Comparison of ENCODE assay signal across 8 cellular contexts in genomic region chr15:74780983-74781672, GRCh38. TPM values are rescaled to one million over a fixed set of nuclear protein-coding genes. Genes with fewer than 3 reads are reported as not detected.
A peak's percentile ranks its signal among the peaks of the same experiment; 100 is the strongest.
DNase-seq lines count a peak whose midpoint lies in the region; ATAC-seq, FAIRE-seq and TF ChIP-seq lines count a peak whose summit lies in the region.

No MANE protein-coding gene starts in this region.

- peak overlapping the region; percentile 96 for H3K27ac Mint-ChIP-seq in activated naive CD8-positive, alpha-beta T cell treated with anti-CD3 and anti-CD28 coated beads for 36 hours

- peak overlapping the region; percentile 88 for H3K4me3 Mint-ChIP-seq in activated naive CD8-positive, alpha-beta T cell treated with anti-CD3 and anti-CD28 coated beads for 36 hours

- no peak for ATAC-seq in HG03520 (IDR thresholded peaks at IDR 0.05; ENCODE audit: unreplicated experiment)

- H3K27me3 ChIP-seq in MM.1S (replicated peaks; ENCODE audit: insufficient read depth, low read length) (no peaks in the 10 kb centered on the region), kidney epithelial cell (ENCODE audit: control insufficient read depth, insufficient read depth, low read length) (no peaks in the 10 kb centered on the region)

- peaks cover 1% of the 10 kb centered on the region for H3K9me3 Mint-ChIP-seq in activated naive CD8-positive, alpha-beta T cell treated with anti-CD3 and anti-CD28 coated beads for 36 hours

- H3K4me1 Mint-ChIP-seq in activated naive CD8-positive, alpha-beta T cell treated with anti-CD3 and anti-CD28 coated beads for 36 hours, result peaks cover 55% of the 10 kb centered on the region

- peak overlapping the region; percentile 99 for H3K4me2 ChIP-seq in MM.1S (ENCODE audit: low read depth, low read length)

- no peaks in the 10 kb centered on the region for H4K20me1 ChIP-seq in MM.1S (ENCODE audit: insufficient read depth, low read length)

- no peaks in the 10 kb centered on the region for H3K9me2 ChIP-seq in MM.1S (replicated peaks; ENCODE audit: insufficient read depth, low read length)

- peak overlapping the region; percentile 70 for H3K9ac ChIP-seq in MM.1S (ENCODE audit: low read length)

- H3K36me3 ChIP-seq in MM.1S (replicated peaks; ENCODE audit: insufficient read depth, low read length) (no peaks in the 10 kb centered on the region), kidney epithelial cell (ENCODE audit: control insufficient read depth, insufficient read depth, low read length) (no peaks in the 10 kb centered on the region)

- no peaks in the 10 kb centered on the region for H3K9me3 ChIP-seq in MM.1S (replicated peaks; ENCODE audit: insufficient read depth, low read length)

- H3F3A ChIP-seq in MM.1S (ENCODE audit: insufficient read depth, low read length), result peaks cover 83% of the 10 kb centered on the region

- peak overlapping the region; percentile 88 for H3K27ac ChIP-seq in MM.1S (ENCODE audit: low read length)
- H3K27ac ChIP-seq in substantia nigra (ENCODE audit: low read depth, low read length, poor library complexity, severe bottlenecking), result peak overlapping the region; percentile 58

- H2AFZ ChIP-seq in MM.1S (ENCODE audit: low read length), result peak overlapping the region; percentile 25

- TF ChIP-seq CTCF in MM.1S (IDR thresholded peaks at IDR 0.05; ENCODE audit: low read length), result no peak
- no peak for TF ChIP-seq CTCF in kidney epithelial cell (IDR thresholded peaks at IDR 0.05; ENCODE audit: insufficient read depth, low read length, poor library complexity, severe bottlenecking)

- H3K4me3 ChIP-seq in MM.1S (ENCODE audit: low read length) (peak overlapping the region; percentile 62), kidney epithelial cell (ENCODE audit: low read depth, low read length) (peak overlapping the region; percentile 65)

- peak; percentile 64 for DNase-seq in ELR (ENCODE audit: low read depth)
- peak; percentile 83 for DNase-seq in MM.1S
- DNase-seq in activated naive CD8-positive, alpha-beta T cell treated with anti-CD3 and anti-CD28 coated beads for 36 hours, result peak; percentile 56
- no peak for DNase-seq in kidney epithelial cell (ENCODE audit: low read depth)
- DNase-seq in substantia nigra (lab: John Stamatoyannopoulos, UW), result peak in 1 of 49 donors; percentile 20
- no peak for DNase-seq in HTR-8/SVneo (ENCODE audit: insufficient read length, low spot score)
- no peak for DNase-seq in GM19240 (ENCODE audit: insufficient read length, low spot score)

- peaks cover 51% of the 10 kb centered on the region for H3K79me2 ChIP-seq in MM.1S (ENCODE audit: low read length)

- FAIRE-seq in HTR-8/SVneo (lab: Jason Lieb, UNC), result no peak

- H3K36me3 Mint-ChIP-seq in activated naive CD8-positive, alpha-beta T cell treated with anti-CD3 and anti-CD28 coated beads for 36 hours, result peaks cover 52% of the 10 kb centered on the region

- peaks cover 59% of the 10 kb centered on the region for H3K4me1 ChIP-seq in MM.1S (ENCODE audit: low read length)

- no peaks in the 10 kb centered on the region for H3K27me3 Mint-ChIP-seq in activated naive CD8-positive, alpha-beta T cell treated with anti-CD3 and anti-CD28 coated beads for 36 hours

RNA-seq across cellular contexts. Expression of gene CSK, which starts 0.8 kb away (rescaled TPM):
- 100 to 1,000 TPM; 308 to 310 TPM for total RNA-seq in activated naive CD8-positive, alpha-beta T cell treated with anti-CD3 and anti-CD28 coated beads for 36 hours
- total RNA-seq in kidney epithelial cell, result 48.0 and 51.0 TPM in 2 replicates

RNA-seq across cellular contexts. Expression of gene LMAN1L, which starts 31.5 kb away (rescaled TPM):
- total RNA-seq in activated naive CD8-positive, alpha-beta T cell treated with anti-CD3 and anti-CD28 coated beads for 36 hours, result under 1 TPM; 0.14 to 0.33 TPM
- not detected in 2 replicates for total RNA-seq in kidney epithelial cell

RNA-seq across cellular contexts. Expression of gene CYP1A2, which starts 32.5 kb away (rescaled TPM):
- not detected for total RNA-seq in activated naive CD8-positive, alpha-beta T cell treated with anti-CD3 and anti-CD28 coated beads for 36 hours
- total RNA-seq in kidney epithelial cell, result not detected in 2 replicates

RNA-seq across cellular contexts. Expression of gene CPLX3, which starts 45.3 kb away (rescaled TPM):
- total RNA-seq in activated naive CD8-positive, alpha-beta T cell treated with anti-CD3 and anti-CD28 coated beads for 36 hours, result under 1 TPM in 1 of 2 experiments, not detected in 1; 0.19 TPM
- not detected in 2 replicates for total RNA-seq in kidney epithelial cell

RNA-seq across cellular contexts. Expression of gene CYP1A1, which starts 55.8 kb away (rescaled TPM):
- total RNA-seq in activated naive CD8-positive, alpha-beta T cell treated with anti-CD3 and anti-CD28 coated beads for 36 hours, result 1 to 10 TPM; 4.7 to 4.9 TPM
- total RNA-seq in kidney epithelial cell, result 0.33 TPM in 1 of 2 replicates, not detected in the other

Comparison
In these comparisons a context has a peak if more than half of its experiments do, and no peak if none do; other contexts are left out.
1. DNase-seq: peak in ELR (single experiment), MM.1S (single experiment) and activated naive CD8-positive, alpha-beta T cell treated with anti-CD3 and anti-CD28 coated beads for 36 hours (single experiment); none in kidney epithelial cell (single experiment), HTR-8/SVneo (single experiment) and GM19240 (single experiment).